8 cellular contexts compared by ENCODE assay signal in the genomic region with DNA sequence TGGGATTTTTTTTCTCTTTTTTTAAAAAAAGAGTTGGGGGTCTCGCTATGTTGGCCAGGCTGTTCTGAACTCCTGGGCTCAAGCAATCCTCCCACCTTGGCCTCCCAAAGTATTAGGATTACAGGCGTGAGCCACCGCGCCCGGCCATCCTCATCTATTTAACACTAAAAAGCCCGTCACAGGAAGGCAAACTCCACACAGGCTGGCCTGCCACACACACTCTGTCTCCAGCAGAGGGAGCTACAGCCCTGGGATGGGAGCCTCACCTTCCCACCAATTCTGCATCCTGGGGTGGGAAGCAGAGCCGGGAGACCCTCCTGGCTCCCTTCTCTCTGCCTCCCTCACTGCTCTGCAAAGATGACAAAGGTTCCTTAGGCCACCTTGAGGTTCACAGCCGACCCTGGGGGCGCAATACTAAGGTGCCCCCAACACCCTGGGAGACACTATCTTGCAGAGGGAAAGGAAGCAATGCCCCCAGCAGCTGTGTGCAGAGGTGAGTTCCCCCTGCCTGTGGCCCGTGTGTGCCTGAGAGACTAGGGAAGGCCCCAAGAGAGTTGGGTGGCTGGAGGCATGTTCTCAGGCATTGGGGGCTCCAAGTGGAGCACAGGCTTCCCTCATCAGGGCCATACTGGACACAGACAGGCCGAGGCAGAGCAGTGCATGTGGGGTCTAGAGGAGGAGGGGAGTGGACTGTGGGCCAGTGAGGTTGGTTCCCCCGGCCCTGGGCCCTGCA. TPM values are rescaled to one million over a fixed set of nuclear protein-coding genes. Genes with fewer than 3 reads are reported as not detected.
DNase-seq lines count a peak whose midpoint lies in the region; ATAC-seq, FAIRE-seq and TF ChIP-seq lines count a peak whose summit lies in the region.

No MANE protein-coding gene starts in this region.

- peak; percentile 85 for TF ChIP-seq CTCF in A673 (conservative IDR thresholded peaks at IDR 0.05; ENCODE audit: low read depth, low read length)
- TF ChIP-seq CTCF in bronchial epithelial cell (IDR thresholded peaks at IDR 0.05; ENCODE audit: insufficient read depth, low read length, severe bottlenecking) = peak; percentile 87
- peak in 3 of 4 experiments; percentile 17 to 44 (median 40) for TF ChIP-seq CTCF in uterus (IDR thresholded peaks at IDR 0.05)

- POLR2A ChIA-PET in A673 (lab: Charles Lee; ENCODE audit: low non-redundant PET) = no interaction called here

- H3K27me3 ChIP-seq in A673 (replicated peaks; ENCODE audit: insufficient read depth, low read depth, low read length, poor library complexity) (no peaks in the 10 kb centered on the region), bronchial epithelial cell (ENCODE audit: control insufficient read depth, insufficient read depth, low read length) (no peaks in the 10 kb centered on the region), uterus (no peaks in the 10 kb centered on the region)

- DNase-seq in A673 (ENCODE audit: low spot score) = peak; percentile 67
- DNase-seq in GM03348 (ENCODE audit: low spot score) = peak; percentile 69
- DNase-seq in NCI-H2196 treated with DMSO at 0.1 percent for 48 hours (lab: John Stamatoyannopoulos, UW; ENCODE audit: unreplicated experiment) = peak; percentile 10
- peak; percentile 31 for DNase-seq in bronchial epithelial cell (ENCODE audit: low read depth)
- DNase-seq in lung microvascular endothelial cell (ENCODE audit: low read depth in 2 of 2) = peak; percentile 49 to 65
- no peak for DNase-seq in uterus

- ATAC-seq in GM21717 (IDR thresholded peaks at IDR 0.05; ENCODE audit: unreplicated experiment) (no peak), GM19035 (IDR thresholded peaks at IDR 0.05; ENCODE audit: unreplicated experiment) (no peak)

- H3K4me3 ChIP-seq in A673 (ENCODE audit: low read depth, low read length, poor library complexity, severe bottlenecking) (no peak overlapping the region), bronchial epithelial cell (ENCODE audit: low read depth, low read length) (no peak overlapping the region), uterus (no peak overlapping the region)

- CTCF ChIA-PET in A673 (lab: Charles Lee) = interaction anchor here (0.5 to 1.0 kb wide), 6 partner anchors 22 to 283 kb away, joined by 3 to 21 read pairs (median 6); no protein-coding TSS in a partner anchor

- H3K36me3 ChIP-seq in A673 (ENCODE audit: insufficient read depth, low read length, poor library complexity, severe bottlenecking) = peaks cover 57% of the 10 kb centered on the region
- H3K36me3 ChIP-seq in bronchial epithelial cell (ENCODE audit: control insufficient read depth, insufficient read depth, low read length) = peaks cover 28% of the 10 kb centered on the region
- no peaks in the 10 kb centered on the region for H3K36me3 ChIP-seq in uterus

- no peak for FAIRE-seq in bronchial epithelial cell (lab: Jason Lieb, UNC)

- no TSS peak for BruUV-seq in A673 (replicated peaks; lab: Mats Ljungman, UMichigan)

- H3K9me3 ChIP-seq in A673 (ENCODE audit: low read depth, low read length, poor library complexity, severe bottlenecking) = no peaks in the 10 kb centered on the region
- H3K9me3 ChIP-seq in uterus = no peaks in the 10 kb centered on the region

- intact Hi-C loops in A673 (cut with micrococcal nuclease; ENCODE audit: unreplicated experiment) = no loop called here
- intact Hi-C loops in uterus (cut with DNase I; ENCODE audit: low total_unique reads) = no loop called here

- no peak overlapping the region for H3K27ac ChIP-seq in A673 (ENCODE audit: low read depth, low read length, poor library complexity, severe bottlenecking)
- H3K27ac ChIP-seq in uterus = no peak overlapping the region

- no peaks in the 10 kb centered on the region for H3K4me1 ChIP-seq in A673 (ENCODE audit: insufficient read depth, low read length, poor library complexity, severe bottlenecking)
- H3K4me1 ChIP-seq in uterus = no peaks in the 10 kb centered on the region

- no peak for TF ChIP-seq POLR2A in uterus (IDR thresholded peaks at IDR 0.05)

RNA-seq across cellular contexts. Expression of gene TIMM44, which starts 27.4 kb away (rescaled TPM):
- total RNA-seq in A673 (2021) = 153 and 169 TPM in 2 replicates
- 96.1 and 146 TPM in 2 replicates for total RNA-seq in bronchial epithelial cell
- 22.9 and 28.2 TPM in 2 replicates for total RNA-seq in lung microvascular endothelial cell
- 100 to 1,000 TPM in 1 of 4 donors, 10 to 100 TPM in 3; 41.1 to 117 (median 62.9) TPM for total RNA-seq in uterus

RNA-seq across cellular contexts. Expression of gene ELAVL1, which starts 34.6 kb away (rescaled TPM):
- total RNA-seq in A673 (2021) (171 and 181 TPM in 2 replicates), bronchial epithelial cell (26.5 and 37.4 TPM in 2 replicates), lung microvascular endothelial cell (14.4 and 17.5 TPM in 2 replicates), uterus (10 to 100 TPM; 14.1 to 71.7 (median 39.3) TPM)

RNA-seq across cellular contexts. Expression of gene CTXN1, which starts 44.9 kb away (rescaled TPM):
- total RNA-seq in A673 (2021) = 71.7 and 85.5 TPM in 2 replicates
- 0.26 and 0.77 TPM in 2 replicates for total RNA-seq in bronchial epithelial cell
- 1.4 and 2.0 TPM in 2 replicates for total RNA-seq in lung microvascular endothelial cell
- total RNA-seq in uterus = 10 to 100 TPM in 2 of 4 donors, 1 to 10 TPM in 1, not detected in 1; 7.2 to 47.1 (median 14.9) TPM

RNA-seq across cellular contexts. Expression of gene SNAPC2, which starts 50.7 kb away (rescaled TPM):
- total RNA-seq in A673 (2021) (30.2 and 34.4 TPM in 2 replicates), bronchial epithelial cell (13.4 and 15.9 TPM in 2 replicates), lung microvascular endothelial cell (4.4 and 4.8 TPM in 2 replicates), uterus (10 to 100 TPM; 11.8 to 66.8 (median 19.0) TPM)

RNA-seq across cellular contexts. Expression of gene TGFBR3L, which starts 56.3 kb away (rescaled TPM):
- total RNA-seq in A673 (2021) (1.4 and 1.6 TPM in 2 replicates), bronchial epithelial cell (1.8 and 1.9 TPM in 2 replicates), lung microvascular endothelial cell (under 0.01 TPM in 1 of 2 replicates, not detected in the other), uterus (1 to 10 TPM in 1 of 4 donors, not detected in 3; 5.2 TPM)

Comparison
In these comparisons a context has a peak if more than half of its experiments do, and no peak if none do; other contexts are left out.
1. DNase-seq: peak in A673 (single experiment), GM03348 (single experiment), NCI-H2196 treated with DMSO at 0.1 percent for 48 hours (single experiment), bronchial epithelial cell (single experiment) and lung microvascular endothelial cell (2 of 2); none in uterus (0 of 2).
2. Peak in every context shown above with its lines, with median percentiles within 50 percentile points of each other: CTCF ChIP-seq.